Comparison of ENCODE assay signal across 36 cellular contexts in the genomic region with DNA sequence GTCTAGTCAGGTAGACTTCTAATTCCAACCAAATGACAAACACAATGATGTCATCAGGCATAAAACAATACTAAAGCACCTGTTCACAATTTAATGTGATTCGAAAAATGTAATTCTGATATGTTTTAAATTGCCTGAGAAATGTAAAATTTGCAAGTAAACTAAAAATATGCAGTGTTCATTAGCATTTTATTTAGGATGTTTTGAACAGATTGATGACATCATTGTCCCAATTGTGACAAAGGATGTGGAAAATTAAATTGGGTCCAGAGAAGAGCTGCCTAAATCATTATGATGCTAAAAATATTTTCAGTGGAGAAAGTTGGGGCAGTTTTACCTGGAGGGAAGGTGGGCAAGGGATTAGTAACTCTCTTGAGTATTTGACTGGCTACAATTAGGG.
"Had no signal": no experiment of that assay in that cellular context is flagged by ENCODE, and none has a peak within 500 bp of the region (broad histone marks: within the 10 kb centered on the region; RNA-seq: fewer than 3 reads in every experiment).

No MANE protein-coding gene starts in this region.

- H3K9ac ChIP-seq: KMS-11 had no signal

- H3K4me2 ChIP-seq: KMS-11, PC-9 had no signal

- FAIRE-seq: RCC 7860 had no signal

- H3K36me3 ChIP-seq: brain microvascular endothelial cell had no signal

- ATAC-seq: activated T-cell treated with anti-CD3 and anti-CD28 coated beads, Interleukin-2, amount 50 U/mL, for 4 hours; activated T-helper 17 cell treated with anti-CD3 and anti-CD28 coated beads, Interleukin-2, amount 50 U/mL, for 72 hours; Right ventricle myocardium inferior had no signal

- H3K4me3 ChIP-seq: PC-9 had no signal

- DNase-seq: activated B cell treated with CpG ODN at 0.5 μM for 24 hours; activated CD4-positive, alpha-beta memory T cell treated with anti-CD3 and anti-CD28 coated beads for 36 hours; activated CD4-positive, alpha-beta T cell treated with anti-CD3 and anti-CD28 coated beads for 4 hours; activated CD4-positive, alpha-beta T cell treated with anti-CD3 and anti-CD28 coated beads, Interleukin-2, amount 50 U/mL, for 1 hour; activated CD4-positive, CD25-positive, alpha-beta regulatory T cell treated with anti-CD3 and anti-CD28 coated beads, Interleukin-2, amount 50 U/mL, for 72 hours; activated CD8-positive, alpha-beta memory T cell treated with anti-CD3 and anti-CD28 coated beads, Interleukin-2, amount 50 U/mL, for 4 hours; activated effector memory CD4-positive, alpha-beta T cell treated with anti-CD3 and anti-CD28 coated beads, Interleukin-2, amount 50 U/mL, for 16 hours; activated naive CD4-positive, alpha-beta T cell; activated naive CD4-positive, alpha-beta T cell treated with anti-CD3 and anti-CD28 coated beads, Interleukin-2, amount 50 U/mL, for 16 hours; activated naive CD8-positive, alpha-beta T cell treated with anti-CD3 and anti-CD28 coated beads for 36 hours; activated T-cell treated with anti-CD3 and anti-CD28 coated beads for 4 hours; activated T-cell treated with anti-CD3 and anti-CD28 coated beads, Interleukin-2, amount 50 U/mL, for 4 hours; amniotic stem cell; aorta; brain microvascular endothelial cell; MM.1S; MV-4-11; NCI-H1092; NCI-H1436 treated with DMSO at 0.1 percent for 48 hours; NCI-H1694 treated with DMSO at 0.1 percent for 48 hours; NCI-H2029; NCI-H510A; NCI-H526; NCI-H748 treated with DMSO at 0.1 percent for 48 hours; NK-92 treated with Interleukin-12 subunit alpha and Interleukin-12 subunit beta, amount 100 ng/mL, for 24 hours; PC-9; SW 1271; T-helper 1 cell; T-helper 2 cell; T-helper 9 cell had no signal

- H3K27ac ChIP-seq: brain microvascular endothelial cell, KMS-11, PC-9, RWPE1, VCaP had no signal

- H2AFZ ChIP-seq: PC-9 had no signal

- H3K27me3 ChIP-seq: brain microvascular endothelial cell had no signal
